ENCODE assay signal across 8 cellular contexts in the genomic region with DNA sequence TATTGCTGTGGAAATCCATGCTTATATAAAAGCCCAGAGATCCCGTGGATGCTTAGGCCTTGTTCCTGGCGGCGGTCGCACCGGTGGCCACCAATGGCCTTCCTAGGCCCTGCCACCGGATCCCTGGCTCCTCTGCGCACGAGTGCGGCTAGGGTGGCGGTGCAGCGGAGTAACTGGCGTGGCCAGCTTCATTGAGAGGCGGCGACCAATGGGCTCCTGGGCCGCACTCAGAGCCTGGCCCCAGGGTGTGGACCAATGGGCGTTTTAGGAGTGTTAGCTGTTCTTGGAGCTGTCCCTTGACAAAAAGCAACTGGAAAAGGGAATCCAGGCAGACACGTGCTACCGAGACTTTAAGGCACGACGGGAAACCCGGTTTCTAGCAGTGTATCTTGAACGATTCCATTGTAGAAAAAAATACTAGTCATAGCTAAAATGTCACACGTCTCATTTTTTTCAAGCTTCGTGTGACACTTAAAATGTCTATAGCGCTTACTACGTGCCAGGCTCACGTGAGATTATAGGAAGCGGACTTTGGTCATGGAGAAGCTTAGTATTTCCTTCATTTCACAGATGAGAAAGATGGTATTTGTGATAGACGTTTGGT. TPM values are rescaled to one million over a fixed set of nuclear protein-coding genes. Genes with fewer than 3 reads are reported as not detected.
DNase-seq lines count a peak whose midpoint lies in the region; ATAC-seq and TF ChIP-seq lines count a peak whose summit lies in the region.

No MANE protein-coding gene starts in this region.

- no peaks in the 10 kb centered on the region for H3K9me2 ChIP-seq in hepatocyte (replicated peaks; ENCODE audit: insufficient read depth)

- H3K4me1 ChIP-seq in hepatocyte (ENCODE audit: insufficient read depth), result peaks cover 23% of the 10 kb centered on the region
- no peaks in the 10 kb centered on the region for H3K4me1 ChIP-seq in aorta (ENCODE audit: control insufficient read depth in 1 of 2, insufficient read depth in 2 of 2, low read length in 2 of 2)

- peaks cover 64% of the 10 kb centered on the region for H3K79me2 ChIP-seq in hepatocyte

- H3K4me3 ChIP-seq in astrocyte of the cerebellum (ENCODE audit: low read depth, low read length) (peak overlapping the region; percentile 75), hepatocyte (peak overlapping the region; percentile 76), aorta (ENCODE audit: low read length in 2 of 2) (peak overlapping the region; percentile 72 to 94)

- H3K9me3 ChIP-seq in hepatocyte (ENCODE audit: low read depth), result no peaks in the 10 kb centered on the region
- no peaks in the 10 kb centered on the region for H3K9me3 ChIP-seq in aorta (ENCODE audit: control insufficient read depth, low read length)

- under 1% methylated on average over 29 of the region's 29 CpGs for WGBS in hepatocyte (ENCODE audit: low lambda C conversion rate, missing lambda C conversion rate)
- WGBS in aorta, 2 donors, result 1% methylated on average over 29 of the region's 29 CpGs

- no peaks in the 10 kb centered on the region for H3K27me3 ChIP-seq in hepatocyte
- no peaks in the 10 kb centered on the region for H3K27me3 ChIP-seq in aorta (ENCODE audit: control insufficient read depth in 1 of 2, insufficient read depth in 2 of 2, low read length in 1 of 2)

- intact Hi-C loops in aorta (cut with DNase I), result loop anchor here (2.0 to 10.0 kb wide), 5 partner anchors 61 to 351 kb away; partner anchors contain the start of genes CDK19 (in 1 of the 2), GTF3C6 (in 1 of the 2) and RPF2 (in 1 of the 2)

- peak overlapping the region; percentile 83 for H3K4me2 ChIP-seq in hepatocyte

- no peak overlapping the region for H2AFZ ChIP-seq in hepatocyte

- H3K27ac ChIP-seq in hepatocyte, result peak overlapping the region; percentile 88
- H3K27ac ChIP-seq in aorta (ENCODE audit: low read depth in 1 of 2, low read length in 2 of 2), result peak overlapping the region in 1 of 2 donors; percentile 97

- ATAC-seq in HG02610 (IDR thresholded peaks at IDR 0.05; ENCODE audit: unreplicated experiment) (peak; percentile 31), aorta (ENCODE audit: low FRiP score) (peak; percentile 92)

- DNase-seq in GM10266 (ENCODE audit: extremely low spot score) (peak; percentile 72), NCI-H187 (lab: John Stamatoyannopoulos, UW) (peak; percentile 70 to 74), T-helper 9 cell (peak; percentile 39), astrocyte of the cerebellum (ENCODE audit: low read depth) (peak; percentile 59), hepatocyte (ENCODE audit: low spot score) (peak; percentile 89), putamen (ENCODE audit: low spot score) (peak; percentile 82), aorta (peak; percentile 92 to 94)

- TF ChIP-seq CTCF in GM10266 (IDR thresholded peaks at IDR 0.05; ENCODE audit: control insufficient read depth, insufficient read depth, low read depth, missing control alignments), result no peak
- TF ChIP-seq CTCF in astrocyte of the cerebellum (IDR thresholded peaks at IDR 0.05; ENCODE audit: low read depth, low read length, missing control alignments), result no peak
- TF ChIP-seq CTCF in hepatocyte (IDR thresholded peaks at IDR 0.05; ENCODE audit: poor library complexity), result no peak

- H4K20me1 ChIP-seq in hepatocyte (ENCODE audit: insufficient read depth, poor library complexity, severe bottlenecking), result peaks cover 59% of the 10 kb centered on the region

- in situ Hi-C loops in astrocyte of the cerebellum (cut with HindIII; ENCODE audit: low sequenced_read_pairs), result loop anchor here (5.0 kb wide), 4 partner anchors 64 to 339 kb away; partner anchors contain the start of gene GTF3C6

- H3K36me3 ChIP-seq in hepatocyte (replicated peaks; ENCODE audit: insufficient read depth, low read depth), result no peaks in the 10 kb centered on the region
- no peaks in the 10 kb centered on the region for H3K36me3 ChIP-seq in aorta (ENCODE audit: control insufficient read depth in 1 of 2, insufficient read depth in 2 of 2, low read length in 1 of 2)

RNA-seq across cellular contexts. Expression of gene AMD1, which starts 1.7 kb away (rescaled TPM):
- total RNA-seq in hepatocyte (106 and 108 TPM in 2 replicates), aorta (10 to 100 TPM; 37.8 to 55.1 TPM)
- polyA plus RNA-seq in hepatocyte (38.5 and 42.7 TPM in 2 replicates), aorta (10 to 100 TPM; 18.3 to 55.6 TPM)

Comparison
In these comparisons a context has a peak if more than half of its experiments do, and no peak if none do; other contexts are left out.
1. DNase-seq: peak in every context shown above with its lines; median percentile 93 in aorta; 89 in hepatocyte; 82 in putamen; 72 in GM10266; 72 in NCI-H187; 59 in astrocyte of the cerebellum; 39 in T-helper 9 cell.